8 cellular contexts compared by ENCODE assay signal in the genomic region with DNA sequence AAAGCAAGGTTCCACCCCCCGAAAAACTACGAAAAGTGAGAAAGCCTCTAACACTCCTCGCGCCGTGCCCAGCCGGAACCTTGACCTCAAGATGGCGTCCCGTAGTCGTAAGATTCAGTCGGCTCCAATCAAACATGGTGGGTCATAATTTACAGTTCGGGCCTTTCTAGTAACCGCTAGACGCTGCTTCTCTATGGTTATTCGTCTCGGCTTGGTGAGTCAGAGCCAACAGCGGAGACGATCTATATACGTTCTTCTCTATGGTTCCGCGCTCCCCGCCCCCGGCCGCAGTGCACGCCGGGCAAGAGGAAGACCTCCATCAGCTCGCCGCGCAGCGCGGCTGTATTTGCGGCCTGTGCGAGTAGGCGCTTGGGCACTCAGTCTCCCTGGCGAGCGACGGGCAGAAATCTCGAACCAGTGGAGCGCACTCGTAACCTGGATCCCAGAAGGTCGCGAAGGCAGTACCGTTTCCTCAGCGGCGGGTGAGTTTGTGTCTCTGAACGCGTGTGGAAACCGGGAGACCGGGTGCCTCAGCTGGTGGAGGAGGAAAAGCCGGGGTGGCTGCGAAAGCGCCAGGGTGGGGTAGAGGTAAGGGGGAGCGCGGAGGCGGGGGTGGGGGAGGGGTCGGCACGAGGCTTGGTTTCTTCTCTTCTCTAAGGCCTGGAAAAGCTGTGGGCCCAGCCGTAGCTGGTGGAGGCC. TPM values are rescaled to one million over a fixed set of nuclear protein-coding genes. Genes with fewer than 3 reads are reported as not detected.
DNase-seq lines count a peak whose midpoint lies in the region; ATAC-seq lines count a peak whose summit lies in the region.

TSS of gene RBM25 (plus strand) at position 311 of the 699 bp plus-strand sequence. CDS start 13,108 bp downstream, outside the sequence.

- H3K27me3 Mint-ChIP-seq in CD4-positive, CD25-positive, alpha-beta regulatory T cell = peaks cover 5% of the 10 kb centered on the region

- H3K4me3 ChIP-seq in CD4-positive, CD25-positive, alpha-beta regulatory T cell (ENCODE audit: low read depth, low read length) = peak within 1 kb of the TSS; percentile 86

- H3K36me3 Mint-ChIP-seq in CD4-positive, CD25-positive, alpha-beta regulatory T cell = peaks cover 19% of the 10 kb centered on the region

- DNase-seq in CD4-positive, CD25-positive, alpha-beta regulatory T cell = peak; percentile 90 to 98 (median 96)
- DNase-seq in NCI-H748 treated with DMSO at 0.1 percent for 48 hours (lab: John Stamatoyannopoulos, UW) = peak; percentile 98
- peak; percentile 85 to 95 for DNase-seq in activated CD4-positive, alpha-beta T cell treated with anti-CD3 and anti-CD28 coated beads, Interleukin-2, amount 50 U/mL, for 24 hours (ENCODE audit: low read depth in 1 of 2, low spot score in 1 of 2)
- DNase-seq in dermis blood vessel endothelial cell = peak; percentile 99
- peak; percentile 97 for DNase-seq in left lobe of liver (ENCODE audit: low spot score)
- DNase-seq in stimulated activated CD4-positive, alpha-beta T cell treated with anti-CD3 and anti-CD28 coated beads, Interleukin-2, amount 100 ng/mL, for 4 hours (ENCODE audit: low read depth) = peak; percentile 92

- H3K27ac ChIP-seq in CD4-positive, CD25-positive, alpha-beta regulatory T cell (ENCODE audit: insufficient read depth, low read length, poor library complexity, severe bottlenecking) = peak within 1 kb of the TSS; percentile 90

- H3K4me3 Mint-ChIP-seq in CD4-positive, CD25-positive, alpha-beta regulatory T cell = peak within 1 kb of the TSS in 2 of 4 donors; percentile 18 to 68

- no peaks in the 10 kb centered on the region for H3K27me3 ChIP-seq in CD4-positive, CD25-positive, alpha-beta regulatory T cell (ENCODE audit: control insufficient read depth, insufficient read depth, low read length)

- peak; percentile 99 for ATAC-seq in CD4-positive, CD25-positive, alpha-beta regulatory T cell (ENCODE audit: low read depth in 2 of 2)
- peak; percentile 87 for ATAC-seq in GM19438 (IDR thresholded peaks at IDR 0.05; ENCODE audit: low read depth, unreplicated experiment)
- peak; percentile 89 for ATAC-seq in HG03571 (IDR thresholded peaks at IDR 0.05; ENCODE audit: unreplicated experiment)
- ATAC-seq in left lobe of liver = peak; percentile 97

- H3K4me1 ChIP-seq in CD4-positive, CD25-positive, alpha-beta regulatory T cell (ENCODE audit: control insufficient read depth, insufficient read depth, low read length, poor library complexity, severe bottlenecking) = peaks cover 46% of the 10 kb centered on the region

- H3K27ac Mint-ChIP-seq in CD4-positive, CD25-positive, alpha-beta regulatory T cell = no peak within 1 kb of the TSS

- peaks cover 1 to 46% (median 30%) of the 10 kb centered on the region in 4 donors for H3K4me1 Mint-ChIP-seq in CD4-positive, CD25-positive, alpha-beta regulatory T cell

- peaks cover 12% of the 10 kb centered on the region for H3K36me3 ChIP-seq in CD4-positive, CD25-positive, alpha-beta regulatory T cell (ENCODE audit: control insufficient read depth, insufficient read depth, low read length)

- H3K9me3 ChIP-seq in CD4-positive, CD25-positive, alpha-beta regulatory T cell (ENCODE audit: control insufficient read depth in 2 of 2, low read length in 2 of 2) = no peaks in the 10 kb centered on the region

- H3K9me3 Mint-ChIP-seq in CD4-positive, CD25-positive, alpha-beta regulatory T cell = peaks cover 0 to 3% (median 0%) of the 10 kb centered on the region in 7 donors

RNA-seq across cellular contexts. Expression of gene RBM25, which starts in this region (rescaled TPM):
- 157 TPM for total RNA-seq in CD4-positive, CD25-positive, alpha-beta regulatory T cell
- polyA plus RNA-seq in CD4-positive, CD25-positive, alpha-beta regulatory T cell = 10 to 100 TPM; 33.0 to 41.8 (median 37.6) TPM
- total RNA-seq in dermis blood vessel endothelial cell = 35.5 and 38.1 TPM in 2 replicates
- 21.7 TPM for total RNA-seq in left lobe of liver

Comparison
In these comparisons a context has a peak if more than half of its experiments do, and no peak if none do; other contexts are left out.
1. Peak in every context shown above with its lines: DNase-seq, ATAC-seq, H3K4me3 ChIP-seq and H3K27ac ChIP-seq.